Comparison of ENCODE assay signal across 11 cellular contexts in the genomic region with DNA sequence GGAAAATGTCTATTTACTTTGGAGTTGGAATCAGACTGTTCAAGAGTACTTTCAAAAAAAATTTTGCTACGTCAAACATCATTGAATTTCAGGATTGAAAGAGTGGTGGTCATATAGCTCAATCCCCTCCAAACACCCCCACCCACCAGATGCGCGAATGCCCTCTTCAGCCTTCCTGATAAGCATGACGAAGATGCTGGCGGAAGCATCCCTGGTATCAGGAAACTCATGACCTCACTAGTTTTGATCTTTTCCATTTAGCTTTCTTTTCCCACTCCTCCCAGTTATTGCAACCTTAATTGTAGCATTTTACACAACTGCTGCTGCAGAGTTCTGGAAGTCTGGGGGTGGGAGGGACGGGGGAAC.
DNase-seq lines count a peak whose midpoint lies in the region; ATAC-seq and TF ChIP-seq lines count a peak whose summit lies in the region.
"Had no signal": no experiment of that assay in that cellular context is flagged by ENCODE, and none has a peak within 500 bp of the region (broad histone marks: within the 10 kb centered on the region; RNA-seq: fewer than 3 reads in every experiment).

No MANE protein-coding gene starts in this region.

- TF ChIP-seq CTCF in AG10803 (conservative IDR thresholded peaks at IDR 0.05; ENCODE audit: low read length) (no peak), fibroblast of villous mesenchyme (IDR thresholded peaks at IDR 0.05; ENCODE audit: insufficient read depth, low read depth, low read length) (no peak), parathyroid adenoma (IDR thresholded peaks at IDR 0.05) (no peak)

- peaks cover 3% of the 10 kb centered on the region for H3K36me3 Mint-ChIP-seq in T-helper 17 cell (ENCODE audit: low read depth)

- H3K9me3 ChIP-seq in T-helper 17 cell (ENCODE audit: control insufficient read depth, low read length, poor library complexity, severe bottlenecking) = no peaks in the 10 kb centered on the region
- no peaks in the 10 kb centered on the region for H3K9me3 ChIP-seq in parathyroid adenoma (ENCODE audit: control insufficient read depth, low read length)

- H3K27me3 ChIP-seq in parathyroid adenoma (ENCODE audit: control insufficient read depth, insufficient read depth, low read length) = no peaks in the 10 kb centered on the region

- H3K4me1 Mint-ChIP-seq in T-helper 17 cell = peaks cover 5% of the 10 kb centered on the region

- no peak overlapping the region for H2AFZ ChIP-seq in parathyroid adenoma

- peak overlapping the region; percentile 74 for H3K4me2 ChIP-seq in parathyroid adenoma (ENCODE audit: low read length)

- H3K27ac ChIP-seq in parathyroid adenoma = no peak overlapping the region

- H3K9ac ChIP-seq in parathyroid adenoma = no peak overlapping the region

- no peak for ATAC-seq in T-helper 17 cell

- DNase-seq in AG10803 (ENCODE audit: low read depth) = no peak
- DNase-seq in T-helper 17 cell = no peak
- DNase-seq in fibroblast of villous mesenchyme (ENCODE audit: low read depth) = no peak
- DNase-seq in NCI-H2107 treated with DMSO at 0.1 percent for 48 hours (lab: John Stamatoyannopoulos, UW; ENCODE audit: unreplicated experiment) = no peak
- no peak for DNase-seq in D341Med (ENCODE audit: low spot score)
- DNase-seq in stimulated activated CD4-positive, alpha-beta T cell treated with anti-CD3 and anti-CD28 coated beads, Interleukin-15, amount 100 ng/mL, for 24 hours = no peak
- DNase-seq in A172 (ENCODE audit: low spot score) = no peak
- DNase-seq: amniotic stem cell, EL, NCI-H1930 had no signal

- H3K4me3 Mint-ChIP-seq in T-helper 17 cell = peak overlapping the region; percentile 61

- no peaks in the 10 kb centered on the region for H3K79me2 ChIP-seq in parathyroid adenoma

- H3K4me3 ChIP-seq in AG10803 (ENCODE audit: low read length) = peak overlapping the region; percentile 59
- H3K4me3 ChIP-seq in fibroblast of villous mesenchyme (ENCODE audit: low read depth, low read length) = peak overlapping the region; percentile 58
- H3K4me3 ChIP-seq in parathyroid adenoma (ENCODE audit: low read depth, low read length) = peak overlapping the region; percentile 38

- H3K27ac Mint-ChIP-seq in T-helper 17 cell = no peak overlapping the region

- H3K27me3 Mint-ChIP-seq in T-helper 17 cell = peaks cover 24% of the 10 kb centered on the region

- H3K36me3 ChIP-seq in parathyroid adenoma (ENCODE audit: control insufficient read depth, insufficient read depth, low read length) = no peaks in the 10 kb centered on the region

- peaks cover 7% of the 10 kb centered on the region for H3K4me1 ChIP-seq in parathyroid adenoma
